ENCODE assay signal across 9 cellular contexts in the genomic region with DNA sequence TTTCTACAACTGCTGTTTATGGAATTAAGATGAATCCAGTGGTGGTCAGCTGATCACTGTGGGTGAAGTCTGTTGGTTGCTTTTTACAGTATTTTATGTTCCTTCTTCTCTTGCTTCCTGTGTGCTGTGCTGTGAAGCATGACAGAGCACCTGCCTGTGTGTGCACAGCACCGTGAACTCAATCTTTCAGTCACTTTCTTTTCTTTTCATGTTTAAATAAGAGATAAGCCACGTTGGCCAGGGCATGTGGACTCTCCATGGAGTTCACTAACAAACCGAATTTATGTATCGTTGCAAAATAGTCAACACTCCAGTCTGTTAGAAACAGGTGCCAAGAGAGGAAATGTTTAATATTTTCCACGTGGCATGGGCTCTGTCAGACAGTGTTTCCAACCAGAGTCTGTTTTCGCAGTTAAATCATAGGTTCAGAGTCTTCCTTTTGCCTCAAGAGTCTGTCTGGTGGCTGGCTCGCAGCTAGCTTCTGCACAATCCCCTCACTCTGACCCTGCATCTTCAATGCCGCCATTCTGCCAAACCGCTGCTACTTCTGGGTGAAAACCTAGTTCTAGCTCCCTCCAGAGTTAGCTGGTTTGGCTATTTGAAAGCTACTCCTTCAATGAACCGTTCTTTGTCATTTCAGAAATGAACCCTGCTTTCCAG.
DNase-seq lines count a peak whose midpoint lies in the region; ATAC-seq and TF ChIP-seq lines count a peak whose summit lies in the region.
"Had no signal": no experiment of that assay in that cellular context is flagged by ENCODE, and none has a peak within 500 bp of the region (broad histone marks: within the 10 kb centered on the region; RNA-seq: fewer than 3 reads in every experiment).

No MANE protein-coding gene starts in this region.

- H3K36me3 ChIP-seq in parathyroid adenoma (ENCODE audit: control insufficient read depth, insufficient read depth, low read length) = no peaks in the 10 kb centered on the region
- H3K36me3 ChIP-seq in uterus = no peaks in the 10 kb centered on the region
- no peaks in the 10 kb centered on the region for H3K36me3 ChIP-seq in ovary

- DNase-seq in DMS 273 (lab: John Stamatoyannopoulos, UW; ENCODE audit: unreplicated experiment) (peak; percentile 13), DMS 273 treated with DMSO at 0.1 percent for 48 hours (lab: John Stamatoyannopoulos, UW) (no peak), NCI-H526 treated with DMSO at 0.1 percent for 48 hours (lab: John Stamatoyannopoulos, UW) (peak; percentile 90), uterus (no peak), ovary (no peak)
- DNase-seq in stimulated activated CD4-positive, alpha-beta T cell treated with anti-CD3 and anti-CD28 coated beads, Interleukin-4, amount 100 ng/mL, for 1 hour = no peak

- H3K9me3 ChIP-seq in parathyroid adenoma (ENCODE audit: control insufficient read depth, low read length) = no peaks in the 10 kb centered on the region
- H3K9me3 ChIP-seq in uterus = no peaks in the 10 kb centered on the region
- H3K9me3 ChIP-seq in ovary = no peaks in the 10 kb centered on the region

- 57 to 69% (median 68%) methylated on average over 10 of the region's 10 CpGs for WGBS in ovary, 3 donors

- no peaks in the 10 kb centered on the region for H3K79me2 ChIP-seq in parathyroid adenoma

- TF ChIP-seq POLR2A in uterus (IDR thresholded peaks at IDR 0.05) (no peak), ovary (IDR thresholded peaks at IDR 0.05) (no peak)

- ATAC-seq in HG03097 (IDR thresholded peaks at IDR 0.05; ENCODE audit: low FRiP score, unreplicated experiment) = peak; percentile 95

- intact Hi-C loops in uterus (cut with DNase I; ENCODE audit: low total_unique reads) (no loop called here), ovary (cut with DNase I) (no loop called here)

- H3K4me3 ChIP-seq in parathyroid adenoma (ENCODE audit: low read depth, low read length) (no peak overlapping the region), uterus (no peak overlapping the region), ovary (no peak overlapping the region)

- peak overlapping the region; percentile 44 for H2AFZ ChIP-seq in parathyroid adenoma

- TF ChIP-seq EP300 in ovary (IDR thresholded peaks at IDR 0.05) = no peak

- H3K27ac ChIP-seq in parathyroid adenoma = no peak overlapping the region
- no peak overlapping the region for H3K27ac ChIP-seq in uterus
- no peak overlapping the region for H3K27ac ChIP-seq in ovary
- H3K27ac ChIP-seq: 22Rv1 had no signal

- peak overlapping the region; percentile 53 for H3K4me2 ChIP-seq in parathyroid adenoma (ENCODE audit: low read length)

- H3K27me3 ChIP-seq in parathyroid adenoma (ENCODE audit: control insufficient read depth, insufficient read depth, low read length) (no peaks in the 10 kb centered on the region), uterus (no peaks in the 10 kb centered on the region), ovary (no peaks in the 10 kb centered on the region)

- H3K9ac ChIP-seq in parathyroid adenoma = no peak overlapping the region

- TF ChIP-seq CTCF in parathyroid adenoma (IDR thresholded peaks at IDR 0.05) = no peak
- no peak for TF ChIP-seq CTCF in uterus (IDR thresholded peaks at IDR 0.05)
- no peak for TF ChIP-seq CTCF in ovary (IDR thresholded peaks at IDR 0.05)

- H3K4me1 ChIP-seq in parathyroid adenoma = peaks cover 7% of the 10 kb centered on the region
- H3K4me1 ChIP-seq in uterus = no peaks in the 10 kb centered on the region
- no peaks in the 10 kb centered on the region for H3K4me1 ChIP-seq in ovary (ENCODE audit: insufficient read depth)

Comparison
In these comparisons a context has a peak if more than half of its experiments do, and no peak if none do; other contexts are left out.
1. DNase-seq: peak in DMS 273 (single experiment) and NCI-H526 treated with DMSO at 0.1 percent for 48 hours (single experiment); none in DMS 273 treated with DMSO at 0.1 percent for 48 hours (single experiment), uterus (0 of 2), stimulated activated CD4-positive, alpha-beta T cell treated with anti-CD3 and anti-CD28 coated beads, Interleukin-4, amount 100 ng/mL, for 1 hour (single experiment) and ovary (0 of 5).